ENCODE assay signal across 31 cellular contexts in genomic region chrX:48478806-48479205, GRCh38. TPM values are rescaled to one million over a fixed set of nuclear protein-coding genes. Genes with fewer than 3 reads are reported as not detected.
DNase-seq lines count a peak whose midpoint lies in the region; ATAC-seq and TF ChIP-seq lines count a peak whose summit lies in the region.
"Had no signal": no experiment of that assay in that cellular context is flagged by ENCODE, and none has a peak within 500 bp of the region (broad histone marks: within the 10 kb centered on the region; RNA-seq: fewer than 3 reads in every experiment).

No MANE protein-coding gene starts in this region.

- CTCF ChIA-PET in activated naive CD4-positive, alpha-beta T cell treated with anti-CD3 and anti-CD28 coated beads, Interleukin-2, amount 10 ng/mL, durations not matched to agents 7 days and 5 days (lab: Charles Lee), result no interaction called here
- CTCF ChIA-PET in RWPE1 (lab: Yijun Ruan, JAX), result no interaction called here

- H3K4me3 Mint-ChIP-seq in activated naive CD4-positive, alpha-beta T cell treated with anti-CD3 and anti-CD28 coated beads, Interleukin-2, amount 10 ng/mL, durations not matched to agents 7 days and 5 days, result no peak overlapping the region
- H3K4me3 Mint-ChIP-seq in activated naive CD8-positive, alpha-beta T cell treated with anti-CD3 and anti-CD28 coated beads for 36 hours, result peak overlapping the region; percentile 34
- no peak overlapping the region for H3K4me3 Mint-ChIP-seq in progenitor cell of endocrine pancreas (ENCODE audit: low read depth)
- H3K4me3 Mint-ChIP-seq: central memory CD8-positive, alpha-beta T cell; endodermal cell; stimulated activated memory B cell treated with anti-CD40 and anti-IgM and Interleukin-4, amounts not matched to agents 10 μg/mL and 1 μg/mL and 100 μg/mL, for 72 hours had no signal

- peak overlapping the region; percentile 47 for H3K27ac ChIP-seq in RWPE1
- H3K27ac ChIP-seq: BLaER1, esophagus muscularis mucosa, left ventricle myocardium inferior, suprapubic skin, upper lobe of right lung had no signal

- H3K4me1 Mint-ChIP-seq in activated naive CD4-positive, alpha-beta T cell treated with anti-CD3 and anti-CD28 coated beads, Interleukin-2, amount 10 ng/mL, durations not matched to agents 7 days and 5 days, result peaks cover 43% of the 10 kb centered on the region
- H3K4me1 Mint-ChIP-seq in activated naive CD8-positive, alpha-beta T cell treated with anti-CD3 and anti-CD28 coated beads for 36 hours, result peaks cover 17% of the 10 kb centered on the region
- H3K4me1 Mint-ChIP-seq in progenitor cell of endocrine pancreas (ENCODE audit: low read depth), result peaks cover 12% of the 10 kb centered on the region

- H3K9me3 Mint-ChIP-seq in activated naive CD4-positive, alpha-beta T cell treated with anti-CD3 and anti-CD28 coated beads, Interleukin-2, amount 50 U/mL, for 72 hours, result no peaks in the 10 kb centered on the region
- no peaks in the 10 kb centered on the region for H3K9me3 Mint-ChIP-seq in activated naive CD4-positive, alpha-beta T cell treated with anti-CD3 and anti-CD28 coated beads, Interleukin-2, amount 10 ng/mL, durations not matched to agents 7 days and 5 days
- no peaks in the 10 kb centered on the region for H3K9me3 Mint-ChIP-seq in activated naive CD8-positive, alpha-beta T cell treated with anti-CD3 and anti-CD28 coated beads for 36 hours
- peaks cover 27% of the 10 kb centered on the region for H3K9me3 Mint-ChIP-seq in progenitor cell of endocrine pancreas (ENCODE audit: low read depth)
- H3K9me3 Mint-ChIP-seq: central memory CD8-positive, alpha-beta T cell; stimulated activated memory B cell treated with anti-CD40 and anti-IgM and Interleukin-4, amounts not matched to agents 10 μg/mL and 1 μg/mL and 100 μg/mL, for 72 hours had no signal

- ATAC-seq in activated naive CD4-positive, alpha-beta T cell treated with anti-CD3 and anti-CD28 coated beads, Interleukin-2, amount 50 U/mL, for 72 hours, result no peak
- no peak for ATAC-seq in GM21360 (IDR thresholded peaks at IDR 0.05; ENCODE audit: unreplicated experiment)
- ATAC-seq: PC-3; Right ventricle myocardium inferior; stimulated activated memory B cell treated with anti-CD40 and anti-IgM and Interleukin-4, amounts not matched to agents 10 μg/mL and 1 μg/mL and 100 μg/mL, for 72 hours; upper lobe of right lung had no signal

- peaks cover 26% of the 10 kb centered on the region in 2 donors for H3K36me3 Mint-ChIP-seq in activated naive CD4-positive, alpha-beta T cell treated with anti-CD3 and anti-CD28 coated beads, Interleukin-2, amount 50 U/mL, for 72 hours
- peaks cover 45% of the 10 kb centered on the region for H3K36me3 Mint-ChIP-seq in activated naive CD4-positive, alpha-beta T cell treated with anti-CD3 and anti-CD28 coated beads, Interleukin-2, amount 10 ng/mL, durations not matched to agents 7 days and 5 days
- H3K36me3 Mint-ChIP-seq in activated naive CD8-positive, alpha-beta T cell treated with anti-CD3 and anti-CD28 coated beads for 36 hours, result peaks cover 27% of the 10 kb centered on the region
- peaks cover 10% of the 10 kb centered on the region for H3K36me3 Mint-ChIP-seq in progenitor cell of endocrine pancreas (ENCODE audit: insufficient read depth)

- no peaks in the 10 kb centered on the region for H3K27me3 Mint-ChIP-seq in activated naive CD4-positive, alpha-beta T cell treated with anti-CD3 and anti-CD28 coated beads, Interleukin-2, amount 10 ng/mL, durations not matched to agents 7 days and 5 days
- no peaks in the 10 kb centered on the region for H3K27me3 Mint-ChIP-seq in activated naive CD8-positive, alpha-beta T cell treated with anti-CD3 and anti-CD28 coated beads for 36 hours
- H3K27me3 Mint-ChIP-seq in progenitor cell of endocrine pancreas, result no peaks in the 10 kb centered on the region
- H3K27me3 Mint-ChIP-seq: central memory CD8-positive, alpha-beta T cell; stimulated activated memory B cell treated with anti-CD40 and anti-IgM and Interleukin-4, amounts not matched to agents 10 μg/mL and 1 μg/mL and 100 μg/mL, for 72 hours had no signal

- no peak for DNase-seq in activated naive CD4-positive, alpha-beta T cell treated with anti-CD3 and anti-CD28 coated beads, Interleukin-2, amount 50 U/mL, for 72 hours (ENCODE audit: low spot score in 2 of 2)
- no peak for DNase-seq in activated naive CD4-positive, alpha-beta T cell treated with anti-CD3 and anti-CD28 coated beads, Interleukin-2, amount 10 ng/mL, durations not matched to agents 7 days and 5 days
- DNase-seq in RWPE1 (ENCODE audit: low spot score) (no peak), progenitor cell of endocrine pancreas (ENCODE audit: low spot score, unreplicated experiment) (no peak), HK-2 (ENCODE audit: unreplicated experiment) (no peak), anterior cingulate cortex (lab: John Stamatoyannopoulos, UW) (no peak)
- DNase-seq in activated naive CD8-positive, alpha-beta T cell treated with anti-CD3 and anti-CD28 coated beads for 36 hours, result no peak
- DNase-seq: activated CD4-positive, CD25-positive, alpha-beta regulatory T cell treated with anti-CD3 and anti-CD28 coated beads, Interleukin-2, amount 50 U/mL, for 72 hours; activated CD8-positive, alpha-beta memory T cell treated with anti-CD3 and anti-CD28 coated beads for 24 hours; Caco-2; dermis blood vessel endothelial cell; DMS79; endodermal cell; foreskin fibroblast; HCEC 1CT; left ventricle myocardium inferior; NCI-H1436; NCI-H2081; NCI-H2227 treated with DMSO at 0.1 percent for 48 hours; NCI-H526 treated with DMSO at 0.1 percent for 48 hours; occipital lobe; PC-3; SK-N-SH; upper lobe of right lung had no signal

- no peak for TF ChIP-seq CTCF in RWPE1 (conservative IDR thresholded peaks at IDR 0.05; ENCODE audit: low read depth)
- TF ChIP-seq CTCF in progenitor cell of endocrine pancreas (IDR thresholded peaks at IDR 0.05; ENCODE audit: unreplicated experiment), result no peak

- peak overlapping the region; percentile 41 to 56 for H3K27ac Mint-ChIP-seq in activated naive CD4-positive, alpha-beta T cell treated with anti-CD3 and anti-CD28 coated beads, Interleukin-2, amount 50 U/mL, for 72 hours
- no peak overlapping the region for H3K27ac Mint-ChIP-seq in activated naive CD4-positive, alpha-beta T cell treated with anti-CD3 and anti-CD28 coated beads, Interleukin-2, amount 10 ng/mL, durations not matched to agents 7 days and 5 days
- peak overlapping the region; percentile 39 for H3K27ac Mint-ChIP-seq in activated naive CD8-positive, alpha-beta T cell treated with anti-CD3 and anti-CD28 coated beads for 36 hours
- H3K27ac Mint-ChIP-seq in progenitor cell of endocrine pancreas, result peak overlapping the region; percentile 43
- H3K27ac Mint-ChIP-seq: endodermal cell had no signal

- POLR2A ChIA-PET in RWPE1 (lab: Yijun Ruan, JAX; ENCODE audit: low non-redundant PET), result no interaction called here

RNA-seq across cellular contexts. Expression of gene FTSJ1, which starts 2.8 kb away (rescaled TPM):
- total RNA-seq in activated naive CD4-positive, alpha-beta T cell treated with anti-CD3 and anti-CD28 coated beads, Interleukin-2, amount 50 U/mL, for 72 hours, result 10 to 100 TPM; 58.4 to 76.6 TPM
- 10 to 100 TPM; 98.7 to 98.8 TPM for total RNA-seq in activated naive CD8-positive, alpha-beta T cell treated with anti-CD3 and anti-CD28 coated beads for 36 hours
- total RNA-seq in progenitor cell of endocrine pancreas, result 40.5 and 41.8 TPM in 2 replicates

RNA-seq across cellular contexts. Expression of gene SLC38A5, which starts 8.7 kb away (rescaled TPM):
- total RNA-seq in activated naive CD4-positive, alpha-beta T cell treated with anti-CD3 and anti-CD28 coated beads, Interleukin-2, amount 50 U/mL, for 72 hours, result 10 to 100 TPM; 46.3 to 94.5 TPM
- total RNA-seq in activated naive CD8-positive, alpha-beta T cell treated with anti-CD3 and anti-CD28 coated beads for 36 hours, result 100 to 1,000 TPM; 146 to 156 TPM
- total RNA-seq in progenitor cell of endocrine pancreas, result 0.33 and 0.74 TPM in 2 replicates

RNA-seq across cellular contexts. Expression of gene PORCN, which starts 30.0 kb away (rescaled TPM):
- total RNA-seq in activated naive CD4-positive, alpha-beta T cell treated with anti-CD3 and anti-CD28 coated beads, Interleukin-2, amount 50 U/mL, for 72 hours, result 10 to 100 TPM; 10.7 to 11.8 TPM
- total RNA-seq in activated naive CD8-positive, alpha-beta T cell treated with anti-CD3 and anti-CD28 coated beads for 36 hours, result 10 to 100 TPM; 11.0 to 11.9 TPM
- total RNA-seq in progenitor cell of endocrine pancreas, result 6.5 and 8.3 TPM in 2 replicates

RNA-seq across cellular contexts. Expression of gene EBP, which starts 42.8 kb away (rescaled TPM):
- total RNA-seq in activated naive CD4-positive, alpha-beta T cell treated with anti-CD3 and anti-CD28 coated beads, Interleukin-2, amount 50 U/mL, for 72 hours, result 100 to 1,000 TPM; 107 to 176 TPM
- total RNA-seq in activated naive CD8-positive, alpha-beta T cell treated with anti-CD3 and anti-CD28 coated beads for 36 hours, result 100 to 1,000 TPM; 165 to 169 TPM
- 73.1 and 81.9 TPM in 2 replicates for total RNA-seq in progenitor cell of endocrine pancreas

Comparison
In these comparisons a context has a peak if more than half of its experiments do, and no peak if none do; other contexts are left out.
1. RNA of gene SLC38A5, which starts 8.7 kb away (total RNA-seq): 146 to 156 TPM in activated naive CD8-positive, alpha-beta T cell treated with anti-CD3 and anti-CD28 coated beads for 36 hours and 46.3 to 94.5 TPM in activated naive CD4-positive, alpha-beta T cell treated with anti-CD3 and anti-CD28 coated beads, Interleukin-2, amount 50 U/mL, for 72 hours; 0.33 to 0.74 TPM in progenitor cell of endocrine pancreas; every median in the first group is over 10 times any median in the second.